Comparison of ENCODE assay signal across 8 cellular contexts in genomic region chr17:48025904-48026502, GRCh38. TPM values are rescaled to one million over a fixed set of nuclear protein-coding genes. Genes with fewer than 3 reads are reported as not detected.
A peak's percentile ranks its signal among the peaks of the same experiment; 100 is the strongest.
DNase-seq lines count a peak whose midpoint lies in the region; ATAC-seq and TF ChIP-seq lines count a peak whose summit lies in the region.

No MANE protein-coding gene starts in this region.

- DNase-seq in heart right ventricle, result peak in 1 of 2 donors; percentile 30
- no peak for DNase-seq in cardiac septum (ENCODE audit: low spot score)
- no peak for DNase-seq in activated naive CD8-positive, alpha-beta T cell treated with anti-CD3 and anti-CD28 coated beads for 36 hours
- DNase-seq in memory B cell (ENCODE audit: low spot score in 2 of 2), result peak in 1 of 2 donors; percentile 25
- DNase-seq in upper lobe of left lung, result no peak
- DNase-seq in SKM-1 (lab: John Stamatoyannopoulos, UW; ENCODE audit: unreplicated experiment), result no peak
- DNase-seq in NCI-H345 (lab: John Stamatoyannopoulos, UW), result no peak

- no peak for TF ChIP-seq EP300 in upper lobe of left lung (IDR thresholded peaks at IDR 0.05)

- H3K27ac ChIP-seq in heart right ventricle (peak overlapping the region in 8 of 10 donors; percentile 55 to 89 (median 76)), upper lobe of left lung (peak overlapping the region in 3 of 4 donors; percentile 17 to 80 (median 66))

- H3K4me3 Mint-ChIP-seq in activated naive CD8-positive, alpha-beta T cell treated with anti-CD3 and anti-CD28 coated beads for 36 hours, result peak overlapping the region; percentile 74
- peak overlapping the region; percentile 84 for H3K4me3 Mint-ChIP-seq in memory B cell

- H3K27ac Mint-ChIP-seq in activated naive CD8-positive, alpha-beta T cell treated with anti-CD3 and anti-CD28 coated beads for 36 hours, result no peak overlapping the region
- no peak overlapping the region for H3K27ac Mint-ChIP-seq in memory B cell

- 29 to 33% methylated on average over 8 of the region's 8 CpGs for WGBS in heart right ventricle, 2 donors
- WGBS in upper lobe of left lung, 2 donors, result 21 to 47% methylated on average over 8 of the region's 8 CpGs

- TF ChIP-seq CTCF in heart right ventricle (IDR thresholded peaks at IDR 0.05), result no peak
- no peak for TF ChIP-seq CTCF in upper lobe of left lung (IDR thresholded peaks at IDR 0.05)

- intact Hi-C loops in heart right ventricle (cut with DNase I) (loop anchor here (1.0 to 10.0 kb wide), 10 partner anchors 48 to 591 kb away; partner anchors contain the start of genes HOXB8 (in 6 of the 10), HOXB7 (in 5 of the 10) and SNX11 (in 1 of the 10)), cardiac septum (cut with DNase I) (loop anchor here (1.0 to 10.0 kb wide), 4 partner anchors 25 to 589 kb away; partner anchors contain the start of genes HOXB7 and HOXB8)

- peaks cover 0 to 25% (median 16%) of the 10 kb centered on the region in 7 donors for H3K27me3 ChIP-seq in heart right ventricle
- no peaks in the 10 kb centered on the region for H3K27me3 ChIP-seq in upper lobe of left lung

- no peaks in the 10 kb centered on the region for H3K9me3 ChIP-seq in heart right ventricle
- no peaks in the 10 kb centered on the region for H3K9me3 ChIP-seq in upper lobe of left lung

- H3K4me3 ChIP-seq in heart right ventricle, result peak overlapping the region in 8 of 10 donors; percentile 33 to 60 (median 55)
- peak overlapping the region in 3 of 4 donors; percentile 46 to 52 (median 50) for H3K4me3 ChIP-seq in upper lobe of left lung

- peaks cover 24% of the 10 kb centered on the region for H3K4me1 Mint-ChIP-seq in activated naive CD8-positive, alpha-beta T cell treated with anti-CD3 and anti-CD28 coated beads for 36 hours
- peaks cover 30% of the 10 kb centered on the region for H3K4me1 Mint-ChIP-seq in memory B cell

- no peaks in the 10 kb centered on the region for H3K36me3 Mint-ChIP-seq in activated naive CD8-positive, alpha-beta T cell treated with anti-CD3 and anti-CD28 coated beads for 36 hours
- no peaks in the 10 kb centered on the region for H3K36me3 Mint-ChIP-seq in memory B cell

- H3K9me3 Mint-ChIP-seq in activated naive CD8-positive, alpha-beta T cell treated with anti-CD3 and anti-CD28 coated beads for 36 hours, result no peaks in the 10 kb centered on the region
- no peaks in the 10 kb centered on the region for H3K9me3 Mint-ChIP-seq in memory B cell

- TF ChIP-seq POLR2A in upper lobe of left lung (IDR thresholded peaks at IDR 0.05), result no peak

- ATAC-seq in heart right ventricle (peak in 2 of 8 donors; percentile 0 to 1), memory B cell (ENCODE audit: low read depth) (no peak), upper lobe of left lung (ENCODE audit: low FRiP score in 2 of 2) (no peak), GM18519 (IDR thresholded peaks at IDR 0.05; ENCODE audit: low FRiP score, unreplicated experiment) (no peak)

- peaks cover 48% of the 10 kb centered on the region for H3K27me3 Mint-ChIP-seq in activated naive CD8-positive, alpha-beta T cell treated with anti-CD3 and anti-CD28 coated beads for 36 hours
- peaks cover 9% of the 10 kb centered on the region for H3K27me3 Mint-ChIP-seq in memory B cell

- H3K4me1 ChIP-seq in heart right ventricle (peaks cover 18 to 58% (median 46%) of the 10 kb centered on the region in 9 donors), upper lobe of left lung (peaks cover 35 to 48% (median 35%) of the 10 kb centered on the region in 4 donors)

- H3K36me3 ChIP-seq in heart right ventricle (no peaks in the 10 kb centered on the region), upper lobe of left lung (no peaks in the 10 kb centered on the region)

RNA-seq across cellular contexts. Expression of gene COPZ2, which starts 11.6 kb away (rescaled TPM):
- 10 to 100 TPM; 45.3 to 67.3 (median 60.7) TPM for total RNA-seq in heart right ventricle
- polyA plus RNA-seq in heart right ventricle, result 10 to 100 TPM; 17.5 to 54.1 TPM
- total RNA-seq in cardiac septum, result 78.6 TPM
- 1 to 10 TPM; 6.3 to 7.5 TPM for total RNA-seq in activated naive CD8-positive, alpha-beta T cell treated with anti-CD3 and anti-CD28 coated beads for 36 hours
- total RNA-seq in upper lobe of left lung, result 10 to 100 TPM in 4 of 6 donors, 1 to 10 TPM in 2; 5.2 to 33.5 (median 17.7) TPM

RNA-seq across cellular contexts. Expression of gene NFE2L1, which starts 22.2 kb away (rescaled TPM):
- 1,000 to 10,000 TPM in 1 of 10 donors, 100 to 1,000 TPM in 9; 443 to 1,033 (median 704) TPM for total RNA-seq in heart right ventricle
- polyA plus RNA-seq in heart right ventricle, result 100 to 1,000 TPM; 108 to 251 TPM
- total RNA-seq in cardiac septum, result 604 TPM
- total RNA-seq in activated naive CD8-positive, alpha-beta T cell treated with anti-CD3 and anti-CD28 coated beads for 36 hours, result 10 to 100 TPM; 99.0 to 99.7 TPM
- 100 to 1,000 TPM; 105 to 203 (median 148) TPM for total RNA-seq in upper lobe of left lung

RNA-seq across cellular contexts. Expression of gene CDK5RAP3, which starts 55.1 kb away (rescaled TPM):
- total RNA-seq in heart right ventricle (10 to 100 TPM; 44.0 to 71.2 (median 62.3) TPM), cardiac septum (58.2 TPM), upper lobe of left lung (100 to 1,000 TPM in 5 of 6 donors, 10 to 100 TPM in 1; 76.6 to 661 (median 160) TPM)
- polyA plus RNA-seq in heart right ventricle, result 100 to 1,000 TPM in 1 of 2 donors, 10 to 100 TPM in 1; 69.9 to 143 TPM
- total RNA-seq in activated naive CD8-positive, alpha-beta T cell treated with anti-CD3 and anti-CD28 coated beads for 36 hours, result 100 to 1,000 TPM; 163 to 168 TPM
